Comparison of ENCODE assay signal across 8 cellular contexts in genomic region chr9:108933231-108933630, GRCh38. TPM values are rescaled to one million over a fixed set of nuclear protein-coding genes. Genes with fewer than 3 reads are reported as not detected.
DNase-seq lines count a peak whose midpoint lies in the region; ATAC-seq and TF ChIP-seq lines count a peak whose summit lies in the region.

No MANE protein-coding gene starts in this region.

- peaks cover 26 to 39% of the 10 kb centered on the region in 2 donors for H3K36me3 Mint-ChIP-seq in CD14-positive monocyte
- H3K36me3 Mint-ChIP-seq in stimulated activated naive B cell treated with anti-CD40 and anti-IgM and Interleukin-4, amounts not matched to agents 10 μg/mL and 1 μg/mL and 100 μg/mL, for 72 hours = peaks cover 18 to 24% of the 10 kb centered on the region in 2 donors

- DNase-seq in CD14-positive monocyte (ENCODE audit: low spot score) = peak; percentile 39
- peak; percentile 7 for DNase-seq in HS-27A (ENCODE audit: low read depth)
- peak; percentile 32 for DNase-seq in amniotic epithelial cell (ENCODE audit: low read depth)
- no peak for DNase-seq in stimulated activated naive B cell treated with anti-CD40 and anti-IgM and Interleukin-4, amounts not matched to agents 10 μg/mL and 1 μg/mL and 100 μg/mL, for 72 hours
- DNase-seq in stimulated activated naive CD4-positive, alpha-beta T cell treated with Interleukin-2 at 50 U/mL for 16 hours (lab: John Stamatoyannopoulos, UW) = no peak
- DNase-seq in H4 (ENCODE audit: low spot score) = no peak

- no peak overlapping the region for H3K27ac ChIP-seq in iPS-20b (ENCODE audit: low read length)

- H3K4me1 ChIP-seq in iPS-20b (ENCODE audit: insufficient read depth, low read length) = peaks cover 4% of the 10 kb centered on the region; the same call in 1 of the 2 replicates

- H3K27me3 Mint-ChIP-seq in CD14-positive monocyte (ENCODE audit: low read depth in 3 of 3) = peaks cover 0 to 1% (median 0%) of the 10 kb centered on the region in 3 donors
- H3K27me3 Mint-ChIP-seq in stimulated activated naive B cell treated with anti-CD40 and anti-IgM and Interleukin-4, amounts not matched to agents 10 μg/mL and 1 μg/mL and 100 μg/mL, for 72 hours = no peaks in the 10 kb centered on the region

- H3K9ac ChIP-seq in iPS-20b (ENCODE audit: low read depth, low read length) = peak overlapping the region; percentile 89

- H3K9me3 Mint-ChIP-seq in CD14-positive monocyte = no peaks in the 10 kb centered on the region
- no peaks in the 10 kb centered on the region for H3K9me3 Mint-ChIP-seq in stimulated activated naive B cell treated with anti-CD40 and anti-IgM and Interleukin-4, amounts not matched to agents 10 μg/mL and 1 μg/mL and 100 μg/mL, for 72 hours

- H3K4me3 Mint-ChIP-seq in CD14-positive monocyte = peak overlapping the region; percentile 97 to 98
- peak overlapping the region; percentile 97 to 99 for H3K4me3 Mint-ChIP-seq in stimulated activated naive B cell treated with anti-CD40 and anti-IgM and Interleukin-4, amounts not matched to agents 10 μg/mL and 1 μg/mL and 100 μg/mL, for 72 hours

- peaks cover 20% of the 10 kb centered on the region for H3K36me3 ChIP-seq in iPS-20b (ENCODE audit: insufficient read depth, low read depth, low read length)

- peak overlapping the region; percentile 91 to 97 (median 96) for H3K27ac Mint-ChIP-seq in CD14-positive monocyte
- peak overlapping the region; percentile 96 for H3K27ac Mint-ChIP-seq in stimulated activated naive B cell treated with anti-CD40 and anti-IgM and Interleukin-4, amounts not matched to agents 10 μg/mL and 1 μg/mL and 100 μg/mL, for 72 hours

- ATAC-seq in stimulated activated naive B cell treated with anti-CD40 and anti-IgM and Interleukin-4, amounts not matched to agents 10 μg/mL and 1 μg/mL and 100 μg/mL, for 72 hours (replicated peaks) = peak in 1 of 2 donors; percentile 11
- no peak for ATAC-seq in HG03469 (IDR thresholded peaks at IDR 0.05; ENCODE audit: unreplicated experiment)

- peak overlapping the region; percentile 92 for H3K4me3 ChIP-seq in iPS-20b (ENCODE audit: low read length)

- intact Hi-C loops in CD14-positive monocyte (cut with micrococcal nuclease) = loop anchor here in 1 of 2 donors (5.0 to 10.0 kb wide), 2 partner anchors 79 to 192 kb away; partner anchors contain the start of gene CTNNAL1

- H3K27me3 ChIP-seq in iPS-20b (ENCODE audit: insufficient read depth, low read length) = no peaks in the 10 kb centered on the region

- H3K4me1 Mint-ChIP-seq in CD14-positive monocyte = peaks cover 19% of the 10 kb centered on the region
- H3K4me1 Mint-ChIP-seq in stimulated activated naive B cell treated with anti-CD40 and anti-IgM and Interleukin-4, amounts not matched to agents 10 μg/mL and 1 μg/mL and 100 μg/mL, for 72 hours = peaks cover 11 to 23% of the 10 kb centered on the region in 2 donors

- no peaks in the 10 kb centered on the region for H3K9me3 ChIP-seq in iPS-20b (ENCODE audit: insufficient read depth, low read depth, low read length)

- no peak for TF ChIP-seq CTCF in CD14-positive monocyte (IDR thresholded peaks at IDR 0.05)

RNA-seq across cellular contexts. Expression of gene ELP1, which starts 0.7 kb away (rescaled TPM):
- polyA plus RNA-seq in CD14-positive monocyte = 10 to 100 TPM in 1 of 2 donors, 1 to 10 TPM in 1; 7.9 to 11.1 TPM
- total RNA-seq in H4 (2014; rRNA removed; shearing (Covaris generic)) = 18.4 and 19.0 TPM in 2 replicates

RNA-seq across cellular contexts. Expression of gene ABITRAM, which starts 1.0 kb away (rescaled TPM):
- polyA plus RNA-seq in CD14-positive monocyte = 10 to 100 TPM; 15.9 to 27.5 TPM
- 6.5 and 8.3 TPM in 2 replicates for total RNA-seq in H4 (2014; rRNA removed; shearing (Covaris generic))

Comparison
In these comparisons a context has a peak if more than half of its experiments do, and no peak if none do; other contexts are left out.
1. DNase-seq: peak in CD14-positive monocyte (single experiment), HS-27A (single experiment) and amniotic epithelial cell (single experiment); none in stimulated activated naive B cell treated with anti-CD40 and anti-IgM and Interleukin-4, amounts not matched to agents 10 μg/mL and 1 μg/mL and 100 μg/mL, for 72 hours (single experiment), stimulated activated naive CD4-positive, alpha-beta T cell treated with Interleukin-2 at 50 U/mL for 16 hours (single experiment) and H4 (single experiment).